8 cellular contexts compared by ENCODE assay signal in genomic region chr3:57692134-57692403, GRCh38. TPM values are rescaled to one million over a fixed set of nuclear protein-coding genes. Genes with fewer than 3 reads are reported as not detected.
A peak's percentile ranks its signal among the peaks of the same experiment; 100 is the strongest.
DNase-seq lines count a peak whose midpoint lies in the region; ATAC-seq, FAIRE-seq and TF ChIP-seq lines count a peak whose summit lies in the region.
"Not testable (repeated sequence)": the region's sequence is repeated elsewhere in the genome, so short reads cannot be mapped to it uniquely, and the experiment has no call there.

No MANE protein-coding gene starts in this region.

- H3K79me2 ChIP-seq in HepG2 (ENCODE audit: insufficient read depth, low read length): peaks cover 27% of the 10 kb centered on the region
- H3K79me2 ChIP-seq in trophoblast cell (ENCODE audit: control insufficient read depth, insufficient read depth, low read length, poor library complexity): not testable (repeated sequence)

- H3K9me3 ChIP-seq in adipocyte (ENCODE audit: control insufficient read depth, low read length); HepG2 (ENCODE audit: low read length); trophoblast cell (ENCODE audit: insufficient read depth, low read depth, low read length): not testable (repeated sequence)

- under 1% methylated on average over 9 of the region's 9 CpGs for WGBS in HepG2 (ENCODE audit: low lambda C conversion rate)
- WGBS in trophoblast cell (ENCODE audit: extremely low coverage, insufficient coverage, insufficient read length): no CpG with 5 or more reads among the region's 9 CpGs
- under 1% methylated on average over 9 of the region's 9 CpGs for WGBS in urinary bladder

- TF ChIP-seq POLR2A in erythroblast (IDR thresholded peaks at IDR 0.05; ENCODE audit: low read length); HepG2 (IDR thresholded peaks at IDR 0.05; ENCODE audit: insufficient read depth in 1 of 2, low read depth in 2 of 2, low read length in 2 of 2): not testable (repeated sequence)

- H3K14ac ChIP-seq in trophoblast cell (ENCODE audit: low read length): not testable (repeated sequence)

- H4K20me1 ChIP-seq in HepG2 (ENCODE audit: insufficient read depth, low read length): not testable (repeated sequence)

- BruUV-seq in HepG2 (replicated peaks; lab: Mats Ljungman, UMichigan): not testable (repeated sequence)

- H2BK12ac ChIP-seq in trophoblast cell (ENCODE audit: low read length): not testable (repeated sequence)

- H3K4ac ChIP-seq in trophoblast cell (ENCODE audit: low read depth, low read length): not testable (repeated sequence)

- TF ChIP-seq CTCF in GM12865 (IDR thresholded peaks at IDR 0.05; ENCODE audit: insufficient read depth, low read depth, low read length, missing control alignments); HepG2 (CRISPR knock-in tag; IDR thresholded peaks at IDR 0.05): not testable (repeated sequence)

- H3K18ac ChIP-seq in trophoblast cell (ENCODE audit: low read length): not testable (repeated sequence)

- H4K12ac ChIP-seq in trophoblast cell (ENCODE audit: low read depth, low read length): not testable (repeated sequence)

- H3K4me3 ChIP-seq in GM12865 (ENCODE audit: low read depth, low read length): peak overlapping the region; percentile 58
- peak overlapping the region; percentile 90 for H3K4me3 ChIP-seq in adipocyte (ENCODE audit: low read length)
- H3K4me3 ChIP-seq in HepG2 (replicated peaks in 1 of 3; ENCODE audit: insufficient read depth in 1 of 3, low read depth in 2 of 3, low read length in 3 of 3): peak overlapping the region; percentile 70 to 82 (median 76)
- H3K4me3 ChIP-seq in trophoblast cell (ENCODE audit: low read depth, low read length): peak overlapping the region; percentile 71
- peak overlapping the region; percentile 77 for H3K4me3 ChIP-seq in urinary bladder (ENCODE audit: low read depth, low read length)

- POLR2A ChIA-PET in HepG2 (lab: Yijun Ruan, JAX): interaction anchor here (1.0 to 1.4 kb wide), 9 partner anchors 11 to 464 kb away, joined by 3 to 13 read pairs (median 4); partner anchors contain the start of genes ARF4, PDE12 and SLMAP

- not testable (repeated sequence) for H3K23ac ChIP-seq in trophoblast cell (ENCODE audit: low read length)

- H2AFZ ChIP-seq in HepG2 (ENCODE audit: low read length); trophoblast cell (ENCODE audit: insufficient read depth, low read length, poor library complexity): not testable (repeated sequence)

- not testable (repeated sequence) for H2BK120ac ChIP-seq in trophoblast cell (ENCODE audit: insufficient read depth, low read length, poor library complexity)

- ATAC-seq in HG03565 (IDR thresholded peaks at IDR 0.05; ENCODE audit: unreplicated experiment) (peak; percentile 2), SK-N-SH treated with all-trans-retinoic acid at 6 μM for 48 hours (peak; percentile 23; the same call in 2 of the 3 replicates)
- not testable (repeated sequence) for ATAC-seq in HepG2

- in situ Hi-C loops in HepG2 (cut with HindIII; ENCODE audit: extremely low pct_ligation_motif_present, low pct_unique_long_range_greater_than_20kb): not testable (repeated sequence)

- H3K27ac ChIP-seq in HepG2 (ENCODE audit: extremely low read length, insufficient read depth, low read length): peak overlapping the region; percentile 90
- H3K27ac ChIP-seq in trophoblast cell (ENCODE audit: low read depth, low read length): peak overlapping the region; percentile 96
- H3K27ac ChIP-seq in urinary bladder (ENCODE audit: low read depth): peak overlapping the region; percentile 100

- peak overlapping the region; percentile 92 for H3K9ac ChIP-seq in adipocyte (ENCODE audit: low read length)
- H3K9ac ChIP-seq in HepG2 (ENCODE audit: insufficient read depth, low read depth, low read length): peak overlapping the region; percentile 88
- H3K9ac ChIP-seq in trophoblast cell (ENCODE audit: low read length): peak overlapping the region; percentile 2

- H2AK5ac ChIP-seq in trophoblast cell (ENCODE audit: low read length): not testable (repeated sequence)

- intact Hi-C loops in HepG2 (cut with micrococcal nuclease; ENCODE audit: unreplicated experiment): loop anchor here (2.0 kb wide), 1 partner anchor 65 kb away; the partner anchor contains the start of gene SLMAP

- H3K4me2 ChIP-seq in HepG2 (ENCODE audit: low read depth, low read length) (peak overlapping the region; percentile 73), trophoblast cell (ENCODE audit: low read length) (peak overlapping the region; percentile 58)

- TF ChIP-seq RAD21 in HepG2 (CRISPR knock-in tag; IDR thresholded peaks at IDR 0.05): not testable (repeated sequence)

- not testable (repeated sequence) for H2BK5ac ChIP-seq in trophoblast cell (ENCODE audit: low read depth, low read length, poor library complexity)

- not testable (repeated sequence) for FAIRE-seq in HepG2 (lab: Jason Lieb, UNC)

- H4K91ac ChIP-seq in trophoblast cell (ENCODE audit: low read depth, low read length): not testable (repeated sequence)

- H3K79me1 ChIP-seq in trophoblast cell (ENCODE audit: low read length): not testable (repeated sequence)

- H3K27me3 ChIP-seq in adipocyte (replicated peaks; ENCODE audit: control insufficient read depth, insufficient read depth, low read length); HepG2 (ENCODE audit: control insufficient read depth in 1 of 2, insufficient read depth in 2 of 2, low read length in 2 of 2); trophoblast cell (ENCODE audit: insufficient read depth, low read length): not testable (repeated sequence)

- H4K8ac ChIP-seq in trophoblast cell (ENCODE audit: low read depth, low read length): not testable (repeated sequence)

- DNase-seq in GM12865 (ENCODE audit: low read depth); adipocyte (ENCODE audit: low read depth); HepG2 (ENCODE audit: low spot score); trophoblast cell: not testable (repeated sequence)
- peak; percentile 69 to 75 for DNase-seq in erythroblast (lab: John Stamatoyannopoulos, UW)

- H3K4me1 ChIP-seq in adipocyte (ENCODE audit: control insufficient read depth, insufficient read depth, low read length) (peaks cover 22% of the 10 kb centered on the region), HepG2 (ENCODE audit: insufficient read depth, low read length) (peaks cover 45% of the 10 kb centered on the region)
- H3K4me1 ChIP-seq in trophoblast cell (ENCODE audit: control insufficient read depth in 1 of 2, insufficient read depth in 2 of 2, low read length in 2 of 2); urinary bladder (ENCODE audit: insufficient read depth): not testable (repeated sequence)

- not testable (repeated sequence) for H3K36me3 ChIP-seq in adipocyte (ENCODE audit: control insufficient read depth, insufficient read depth, low read length, severe bottlenecking); HepG2 (replicated peaks in 1 of 2; ENCODE audit: control insufficient read depth in 1 of 2, insufficient read depth in 2 of 2, low read length in 2 of 2); trophoblast cell (ENCODE audit: control insufficient read depth in 1 of 2, insufficient read depth in 2 of 2, low read length in 2 of 2); urinary bladder (ENCODE audit: insufficient read depth)

- not testable (repeated sequence) for TF ChIP-seq EP300 in HepG2 (IDR thresholded peaks at IDR 0.05; ENCODE audit: low read depth in 2 of 2, low read length in 2 of 2); HepG2 (CRISPR knock-in tag; IDR thresholded peaks at IDR 0.05; ENCODE audit: borderline replicate concordance)

- CTCF ChIA-PET in HepG2 (lab: Yijun Ruan, JAX; ENCODE audit: low intra/inter-chr PET ratio, low total read pairs): not testable (repeated sequence)

TF ChIP-seq in HepG2, 621 proteins besides CTCF, POLR2A, EP300 and RAD21 (continues in another document):
- TF ChIP-seq, protein P1, sequence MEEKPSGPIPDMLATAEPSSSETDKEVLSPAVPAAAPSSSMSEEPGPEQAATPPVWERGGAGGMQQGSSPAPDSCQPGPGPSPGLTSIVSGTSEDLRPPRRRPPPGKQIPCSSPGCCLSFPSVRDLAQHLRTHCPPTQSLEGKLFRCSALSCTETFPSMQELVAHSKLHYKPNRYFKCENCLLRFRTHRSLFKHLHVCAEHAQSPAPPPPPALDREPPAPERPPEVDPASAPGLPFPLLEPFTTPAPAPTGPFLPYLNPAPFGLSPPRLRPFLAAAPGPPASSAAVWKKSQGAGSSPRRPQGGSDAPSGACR (CRISPR knock-in tag; IDR thresholded peaks at IDR 0.05): 0 out of 2 replicates have a peak, but pooled peaks have one; percentile 2
- TF ChIP-seq SSRP1 (CRISPR knock-in tag; IDR thresholded peaks at IDR 0.05) (peak; percentile 44; the same call in 1 of the 2 replicates), CEBPB (IDR thresholded peaks at IDR 0.05; ENCODE audit: borderline replicate concordance, low read depth, low read length) (peak; percentile 38; the same call in 1 of the 2 replicates)

RNA-seq across cellular contexts. Expression of gene DENND6A, which starts 0.8 kb away (rescaled TPM):
- total RNA-seq in HepG2 (2016; rRNA removed; fragmentation: Illumina TruSeq; extraction: Trizol): 9.4 and 12.8 TPM in 2 replicates
- 8.3 and 10.2 TPM in 2 replicates for total RNA-seq in HepG2 (2016; cell fraction: cytosol; rRNA removed; fragmentation: Illumina TruSeq; extraction: Trizol; ENCODE audit: low read depth)
- 9.9 and 12.4 TPM in 2 replicates for total RNA-seq in HepG2 (2016; cell fraction: insoluble cytoplasmic fraction; rRNA removed; fragmentation: Illumina TruSeq; extraction: Trizol)
- total RNA-seq in HepG2 (2016; cell fraction: membrane; rRNA removed; fragmentation: Illumina TruSeq; extraction: Trizol): 4.6 and 5.3 TPM in 2 replicates
- total RNA-seq in HepG2 (2016; cell fraction: nucleus; rRNA removed; fragmentation: Illumina TruSeq; extraction: Trizol): 10.8 and 12.4 TPM in 2 replicates
- 9.7 and 11.1 TPM in 2 replicates for polyA plus RNA-seq in HepG2 (2011; rRNA removed)
- 4.4 and 9.0 TPM in 2 replicates for polyA plus RNA-seq in HepG2 (2011; cell fraction: cytosol; rRNA removed)
- 5.5 and 8.4 TPM in 2 replicates for polyA plus RNA-seq in HepG2 (2011; cell fraction: nucleus; rRNA removed)
- 8.3 and 9.7 TPM in 2 replicates for polyA plus RNA-seq in HepG2 (2012)
- 0.28 and 0.61 TPM in 2 replicates for polyA plus RNA-seq in HepG2 (2016; cell fraction: cytosol; fragmentation: Illumina TruSeq; extraction: Trizol; ENCODE audit: low read depth)
- 7.7 and 8.2 TPM in 2 replicates for polyA plus RNA-seq in HepG2 (2016; cell fraction: insoluble cytoplasmic fraction; fragmentation: Illumina TruSeq; extraction: Trizol; ENCODE audit: low read depth)
- polyA plus RNA-seq in HepG2 (2016; cell fraction: membrane; fragmentation: Illumina TruSeq; extraction: Trizol; ENCODE audit: low read depth): 1.7 and 1.9 TPM in 2 replicates
- 14.9 and 16.0 TPM in 2 replicates for polyA plus RNA-seq in HepG2 (2016; cell fraction: nucleus; fragmentation: Illumina TruSeq; extraction: Trizol; ENCODE audit: insufficient read depth, low read depth)
- polyA minus RNA-seq in HepG2 (2011; rRNA and poly(A)+ RNA removed; ENCODE audit: low replicate concordance): 5.4 and 22.0 TPM in 2 replicates
- polyA minus RNA-seq in HepG2 (2011; cell fraction: cytosol; rRNA and poly(A)+ RNA removed): 8.2 and 11.8 TPM in 2 replicates
- 14.3 and 18.4 TPM in 2 replicates for polyA minus RNA-seq in HepG2 (2011; cell fraction: nucleus; rRNA and poly(A)+ RNA removed)
- polyA plus RNA-seq in trophoblast cell (2013): 8.4 and 9.4 TPM in 2 replicates
- 68.3 TPM for total RNA-seq in urinary bladder
- 12.9 TPM for polyA plus RNA-seq in urinary bladder

Comparison
In these comparisons a context has a peak if more than half of its experiments do, and no peak if none do; other contexts are left out.
1. H3K9ac ChIP-seq: peak in every context shown above with its lines; median percentile 92 in adipocyte; 88 in HepG2; 2 in trophoblast cell.